ENCODE assay signal across 20 cellular contexts in genomic region chr4:24260133-24260532, GRCh38.
"Had no signal": no experiment of that assay in that cellular context is flagged by ENCODE, and none has a peak within 500 bp of the region (broad histone marks: within the 10 kb centered on the region; RNA-seq: fewer than 3 reads in every experiment).

No MANE protein-coding gene starts in this region.

- H3K36me3 ChIP-seq: left lung, neural progenitor cell, right atrium auricular region, sigmoid colon, stomach, thyroid gland had no signal

- H3K27me3 ChIP-seq: dorsolateral prefrontal cortex, left lung, neural progenitor cell, right atrium auricular region, sigmoid colon, stomach, thyroid gland had no signal

- H3K27ac ChIP-seq: left lung, neural progenitor cell, parathyroid adenoma, right atrium auricular region, sigmoid colon, stomach, thyroid gland had no signal

- H3K4me1 ChIP-seq: parathyroid adenoma, right atrium auricular region, sigmoid colon had no signal

- H3K9ac ChIP-seq: neural progenitor cell, parathyroid adenoma had no signal

- ATAC-seq: left lung; naive thymus-derived CD4-positive, alpha-beta T cell; stimulated activated effector memory CD8-positive, alpha-beta T cell treated with anti-CD3 and anti-CD28 coated beads, Interleukin-12 subunit alpha, Interleukin-12 subunit beta, amount 100 ng/mL, for 72 hours had no signal

- H3K4me3 ChIP-seq: left lung, neural progenitor cell, right atrium auricular region, sigmoid colon, stomach, thyroid gland had no signal

- FAIRE-seq: colon, frontal cortex had no signal

- H3K9me3 ChIP-seq: left lung, right atrium auricular region, sigmoid colon, stomach, thyroid gland had no signal

- DNase-seq: dorsolateral prefrontal cortex; effector CD4-positive, alpha-beta T cell; head of caudate nucleus; left cardiac atrium; left lung; mesendoderm; naive thymus-derived CD4-positive, alpha-beta T cell; sigmoid colon; stimulated activated CD4-positive, alpha-beta T cell treated with anti-CD3 and anti-CD28 coated beads, Interleukin-2, amount 100 ng/mL, for 24 hours; stimulated activated CD4-positive, alpha-beta T cell treated with anti-CD3 and anti-CD28 coated beads, Interleukin-4, amount 100 ng/mL, for 24 hours; stimulated activated naive CD4-positive, alpha-beta T cell treated with Interleukin-2 at 50 U/mL for 16 hours; stomach; thyroid gland; trophoblast cell had no signal

- H3K79me2 ChIP-seq: parathyroid adenoma had no signal

- H2AFZ ChIP-seq: parathyroid adenoma had no signal

- H3K4me2 ChIP-seq: neural progenitor cell had no signal
